1 cellular context compared by ENCODE assay signal in the genomic region with DNA sequence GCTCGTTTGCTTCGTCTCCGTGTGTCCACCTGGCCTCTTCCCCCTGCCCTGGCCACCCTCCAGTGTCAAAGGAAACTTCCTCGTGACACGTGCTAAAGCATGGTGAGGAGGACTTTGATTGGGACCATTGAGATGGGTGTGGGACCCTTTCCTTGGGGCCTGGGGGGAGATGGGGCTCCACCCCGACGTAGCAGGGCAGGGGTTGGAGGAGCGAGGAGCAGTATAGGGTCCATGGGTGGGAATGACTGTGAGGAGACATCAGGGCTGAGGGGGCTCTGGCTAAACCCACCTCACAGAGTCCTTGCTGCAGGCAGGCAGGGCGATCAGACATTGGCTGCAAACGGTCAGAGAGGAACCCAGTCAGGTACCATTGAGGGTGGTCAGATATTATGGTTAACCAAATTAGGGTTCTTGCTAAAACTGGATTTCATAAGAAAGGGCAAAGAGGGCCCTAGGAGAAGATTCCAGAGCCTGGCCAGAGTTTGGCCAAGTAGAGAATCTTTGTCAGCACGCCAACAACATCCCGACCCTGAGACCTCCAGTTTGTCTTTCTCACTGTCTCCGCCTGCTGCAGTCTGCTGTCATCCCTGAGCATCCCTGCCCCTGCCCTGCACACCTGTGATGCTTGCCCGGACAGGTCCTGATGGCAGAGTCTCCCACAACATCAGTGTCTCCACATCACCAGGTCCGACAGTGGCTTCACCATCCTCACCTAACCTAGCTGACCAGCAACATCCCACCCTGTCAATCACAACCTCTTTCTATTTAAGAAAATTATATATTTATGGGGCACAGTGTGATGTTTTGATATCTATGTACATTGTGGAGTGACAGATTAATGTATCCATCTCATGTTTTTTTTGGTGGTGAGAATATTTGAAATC.
TF ChIP-seq lines count a peak whose summit lies in the region.

No MANE protein-coding gene starts in this region.

TF ChIP-seq in PFSK-1, 5 proteins besides CTCF, POLR2A, EP300 and RAD21:
- TF ChIP-seq, protein P1, sequence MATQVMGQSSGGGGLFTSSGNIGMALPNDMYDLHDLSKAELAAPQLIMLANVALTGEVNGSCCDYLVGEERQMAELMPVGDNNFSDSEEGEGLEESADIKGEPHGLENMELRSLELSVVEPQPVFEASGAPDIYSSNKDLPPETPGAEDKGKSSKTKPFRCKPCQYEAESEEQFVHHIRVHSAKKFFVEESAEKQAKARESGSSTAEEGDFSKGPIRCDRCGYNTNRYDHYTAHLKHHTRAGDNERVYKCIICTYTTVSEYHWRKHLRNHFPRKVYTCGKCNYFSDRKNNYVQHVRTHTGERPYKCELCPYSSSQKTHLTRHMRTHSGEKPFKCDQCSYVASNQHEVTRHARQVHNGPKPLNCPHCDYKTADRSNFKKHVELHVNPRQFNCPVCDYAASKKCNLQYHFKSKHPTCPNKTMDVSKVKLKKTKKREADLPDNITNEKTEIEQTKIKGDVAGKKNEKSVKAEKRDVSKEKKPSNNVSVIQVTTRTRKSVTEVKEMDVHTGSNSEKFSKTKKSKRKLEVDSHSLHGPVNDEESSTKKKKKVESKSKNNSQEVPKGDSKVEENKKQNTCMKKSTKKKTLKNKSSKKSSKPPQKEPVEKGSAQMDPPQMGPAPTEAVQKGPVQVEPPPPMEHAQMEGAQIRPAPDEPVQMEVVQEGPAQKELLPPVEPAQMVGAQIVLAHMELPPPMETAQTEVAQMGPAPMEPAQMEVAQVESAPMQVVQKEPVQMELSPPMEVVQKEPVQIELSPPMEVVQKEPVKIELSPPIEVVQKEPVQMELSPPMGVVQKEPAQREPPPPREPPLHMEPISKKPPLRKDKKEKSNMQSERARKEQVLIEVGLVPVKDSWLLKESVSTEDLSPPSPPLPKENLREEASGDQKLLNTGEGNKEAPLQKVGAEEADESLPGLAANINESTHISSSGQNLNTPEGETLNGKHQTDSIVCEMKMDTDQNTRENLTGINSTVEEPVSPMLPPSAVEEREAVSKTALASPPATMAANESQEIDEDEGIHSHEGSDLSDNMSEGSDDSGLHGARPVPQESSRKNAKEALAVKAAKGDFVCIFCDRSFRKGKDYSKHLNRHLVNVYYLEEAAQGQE (IDR thresholded peaks at IDR 0.05; ENCODE audit: insufficient read depth in 1 of 2, low read depth in 2 of 2, low read length in 2 of 2): no peak
- no peak for TF ChIP-seq FOXP2 (optimal IDR thresholded peaks at IDR 0.05; ENCODE audit: borderline replicate concordance, extremely low read depth, extremely low read length, insufficient read depth)
- TF ChIP-seq SIN3A (IDR thresholded peaks at IDR 0.05; ENCODE audit: borderline replicate concordance, insufficient read depth, low read length): no peak
- no peak for TF ChIP-seq TAF1 (IDR thresholded peaks at IDR 0.05; ENCODE audit: borderline replicate concordance, insufficient read depth, low read length)
- peak; percentile 26; the same call in 1 of the 2 replicates for TF ChIP-seq POLR2AphosphoS5 (IDR thresholded peaks at IDR 0.05; ENCODE audit: low read depth, low read length)
TF ChIP-seq in PFSK-1: peak in this region for 1.
